Comparison of ENCODE assay signal across 24 cellular contexts in genomic region chr1:1118011-1118892, GRCh38. TPM values are rescaled to one million over a fixed set of nuclear protein-coding genes. Genes with fewer than 3 reads are reported as not detected.
A peak's percentile ranks its signal among the peaks of the same experiment; 100 is the strongest.
DNase-seq lines count a peak whose midpoint lies in the region; ATAC-seq and TF ChIP-seq lines count a peak whose summit lies in the region.
"Had no signal": no experiment of that assay in that cellular context is flagged by ENCODE, and none has a peak within 500 bp of the region (broad histone marks: within the 10 kb centered on the region; RNA-seq: fewer than 3 reads in every experiment).

No MANE protein-coding gene starts in this region.

- intact Hi-C loops in left ventricle myocardium inferior (cut with micrococcal nuclease) (no loop called here), colonic mucosa (cut with DNase I) (no loop called here), aorta (cut with DNase I) (loop anchor here in 1 of 2 donors (5.0 kb wide), 1 partner anchor 114 kb away; the partner anchor contains the start of genes B3GALT6 and SDF4), gastrocnemius medialis (cut with DNase I; ENCODE audit: low total_unique reads) (loop anchor here (10.0 kb wide), 1 partner anchor 83 kb away; no protein-coding TSS in a partner anchor)

- in situ Hi-C loops in gastrocnemius medialis (cut with MboI; ENCODE audit: low sequenced_read_pairs in 4 of 4) = loop anchor here in 1 of 4 donors (25.0 kb wide), 1 partner anchor 144 kb away; the partner anchor contains the start of gene UBE2J2

- H3K36me3 ChIP-seq in left ventricle myocardium inferior = peaks cover 4% of the 10 kb centered on the region
- no peaks in the 10 kb centered on the region for H3K36me3 ChIP-seq in right atrium auricular region
- no peaks in the 10 kb centered on the region for H3K36me3 ChIP-seq in colonic mucosa
- H3K36me3 ChIP-seq in aorta (ENCODE audit: control insufficient read depth in 1 of 2, insufficient read depth in 2 of 2, low read length in 1 of 2) = no peaks in the 10 kb centered on the region
- H3K36me3 ChIP-seq in gastrocnemius medialis = peaks cover 0 to 3% of the 10 kb centered on the region in 2 donors
- H3K36me3 ChIP-seq: adrenal gland, uterus had no signal

- H3K27ac ChIP-seq in left ventricle myocardium inferior (replicated peaks) (no peak overlapping the region), right atrium auricular region (no peak overlapping the region), colonic mucosa (no peak overlapping the region), aorta (ENCODE audit: low read depth in 1 of 2, low read length in 2 of 2) (no peak overlapping the region), gastrocnemius medialis (no peak overlapping the region)
- H3K27ac ChIP-seq: adrenal gland, stomach, uterus had no signal

- H3K9ac ChIP-seq in colonic mucosa (ENCODE audit: low read depth in 2 of 2, low read length in 2 of 2) = peak overlapping the region in 1 of 2 donors; percentile 24

- H3K9me3 Mint-ChIP-seq in nephron = peaks cover 2% of the 10 kb centered on the region

- H3K4me3 ChIP-seq in left ventricle myocardium inferior (no peak overlapping the region), right atrium auricular region (no peak overlapping the region), colonic mucosa (no peak overlapping the region), aorta (ENCODE audit: low read length in 2 of 2) (no peak overlapping the region), gastrocnemius medialis (no peak overlapping the region)
- H3K4me3 ChIP-seq: adrenal gland, MG63, stomach, uterus had no signal

- no peak for TF ChIP-seq POLR2A in gastrocnemius medialis (IDR thresholded peaks at IDR 0.05)

- H3K4me3 Mint-ChIP-seq in nephron = peak overlapping the region; percentile 43 to 68 (median 48)

- H3K4me1 Mint-ChIP-seq in nephron = peaks cover 14% of the 10 kb centered on the region

- DNase-seq in left ventricle myocardium inferior (peak; percentile 10), right atrium auricular region (ENCODE audit: low spot score) (no peak), colonic mucosa (peak; percentile 22), aorta (peak; percentile 54 to 69), gastrocnemius medialis (no peak), NCI-H128 (lab: John Stamatoyannopoulos, UW; ENCODE audit: unreplicated experiment) (no peak), SIG-M5 treated with dmso at 0.1 percent for 504 hours (lab: John Stamatoyannopoulos, UW; ENCODE audit: unreplicated experiment) (no peak)
- DNase-seq: activated CD4-positive, alpha-beta T cell treated with anti-CD3 and anti-CD28 coated beads, Interleukin-2, amount 50 U/mL, for 4 hours; activated T-cell treated with anti-CD3 and anti-CD28 coated beads, Interleukin-2, amount 50 U/mL, for 24 hours; caudate nucleus; DND-41; effector CD8-positive, alpha-beta T cell; islet precursor cell; mesendoderm; MG63; NCI-H1930; stimulated activated CD4-positive, alpha-beta T cell treated with anti-CD3 and anti-CD28 coated beads, Interleukin-1b, Interleukin-23, amount 100 ng/mL, for 48 hours; stomach; uterus had no signal

- ATAC-seq in aorta (ENCODE audit: low FRiP score) = no peak
- no peak for ATAC-seq in gastrocnemius medialis
- ATAC-seq: sciatic nerve had no signal

- H3K4me1 ChIP-seq in left ventricle myocardium inferior (peaks cover 26% of the 10 kb centered on the region), right atrium auricular region (peaks cover 0 to 24% of the 10 kb centered on the region in 2 donors), colonic mucosa (peaks cover 9% of the 10 kb centered on the region), aorta (ENCODE audit: control insufficient read depth in 1 of 2, insufficient read depth in 2 of 2, low read length in 2 of 2) (no peaks in the 10 kb centered on the region), gastrocnemius medialis (peaks cover 3 to 7% of the 10 kb centered on the region in 2 donors)

- 83 to 85% methylated on average over 33 of the region's 33 CpGs for whole genome bisulfite sequencing in aorta, 2 donors

- TF ChIP-seq CTCF in left ventricle myocardium inferior (IDR thresholded peaks at IDR 0.05; ENCODE audit: borderline replicate concordance) (no peak), right atrium auricular region (IDR thresholded peaks at IDR 0.05) (no peak), colonic mucosa (IDR thresholded peaks at IDR 0.05) (no peak), nephron (IDR thresholded peaks at IDR 0.05; ENCODE audit: unreplicated experiment in 3 of 3) (no peak), gastrocnemius medialis (IDR thresholded peaks at IDR 0.05 in 4 of 5, conservative IDR thresholded peaks at IDR 0.05 in 1 of 5) (no peak)

- no peak overlapping the region for H3K27ac Mint-ChIP-seq in nephron
- H3K27ac Mint-ChIP-seq: activated T-cell treated with anti-CD3 and anti-CD28 coated beads, Interleukin-2, amount 50 U/mL, for 24 hours had no signal

- peaks cover 47% of the 10 kb centered on the region for H3K27me3 ChIP-seq in left ventricle myocardium inferior (ENCODE audit: low read depth)
- H3K27me3 ChIP-seq in right atrium auricular region = no peaks in the 10 kb centered on the region
- no peaks in the 10 kb centered on the region for H3K27me3 ChIP-seq in colonic mucosa
- no peaks in the 10 kb centered on the region for H3K27me3 ChIP-seq in aorta (ENCODE audit: control insufficient read depth in 1 of 2, insufficient read depth in 2 of 2, low read length in 1 of 2)
- peaks cover 4 to 16% (median 6%) of the 10 kb centered on the region in 3 donors for H3K27me3 ChIP-seq in gastrocnemius medialis
- H3K27me3 ChIP-seq: adrenal gland, uterus had no signal

- H3K9me3 ChIP-seq in left ventricle myocardium inferior (replicated peaks) (peaks cover 5% of the 10 kb centered on the region), right atrium auricular region (peaks cover 0 to 4% of the 10 kb centered on the region in 2 donors), colonic mucosa (no peaks in the 10 kb centered on the region), aorta (ENCODE audit: control insufficient read depth, low read length) (no peaks in the 10 kb centered on the region), gastrocnemius medialis (peaks cover 0 to 4% (median 0%) of the 10 kb centered on the region in 3 donors)
- H3K9me3 ChIP-seq: adrenal gland, uterus had no signal

- H3K36me3 Mint-ChIP-seq in nephron (ENCODE audit: low read depth) = peaks cover 11% of the 10 kb centered on the region

- peaks cover 38% of the 10 kb centered on the region for H3K27me3 Mint-ChIP-seq in nephron (ENCODE audit: low read depth)

RNA-seq across cellular contexts. Expression of gene C1orf159, which starts 2.4 kb away (rescaled TPM):
- total RNA-seq in left ventricle myocardium inferior (3.8 TPM), right atrium auricular region (1 to 10 TPM; 4.4 to 4.6 TPM), colonic mucosa (10 to 100 TPM; 18.9 to 36.0 TPM), aorta (10 to 100 TPM in 1 of 2 donors, 1 to 10 TPM in 1; 9.3 to 13.6 TPM), gastrocnemius medialis (1 to 10 TPM; 2.8 to 6.4 (median 5.3) TPM)
- 10 to 100 TPM in 1 of 2 donors, 1 to 10 TPM in 1; 4.0 to 35.4 TPM for polyA plus RNA-seq in aorta

RNA-seq across cellular contexts. Expression of gene RNF223, which starts 44.1 kb away (rescaled TPM):
- not detected for total RNA-seq in left ventricle myocardium inferior
- not detected for total RNA-seq in right atrium auricular region
- total RNA-seq in colonic mucosa = 1 to 10 TPM; 5.1 to 5.7 TPM
- total RNA-seq in aorta = not detected
- polyA plus RNA-seq in aorta = not detected
- not detected for total RNA-seq in gastrocnemius medialis
- total RNA-seq: adrenal gland, NCI-H460, RPMI7951, sciatic nerve, uterus had no signal

RNA-seq across cellular contexts. Expression of gene TTLL10, which starts 55.4 kb away (rescaled TPM):
- total RNA-seq in left ventricle myocardium inferior (not detected), right atrium auricular region (not detected), colonic mucosa (1 to 10 TPM in 1 of 2 donors, under 1 TPM in 1; 0.64 to 2.3 TPM), aorta (under 1 TPM in 1 of 2 donors, not detected in 1; 0.15 TPM), gastrocnemius medialis (under 1 TPM in 2 of 4 donors, not detected in 2; 0.13 to 0.16 TPM)
- polyA plus RNA-seq in aorta = not detected
- total RNA-seq: adrenal gland, NCI-H460, RPMI7951 had no signal

Comparison
In these comparisons a context has a peak if more than half of its experiments do, and no peak if none do; other contexts are left out.
1. DNase-seq: peak in left ventricle myocardium inferior (single experiment), colonic mucosa (single experiment) and aorta (2 of 2); none in right atrium auricular region (single experiment), gastrocnemius medialis (0 of 2), NCI-H128 (single experiment) and SIG-M5 treated with dmso at 0.1 percent for 504 hours (single experiment).